Comparison of ENCODE assay signal across 20 cellular contexts in genomic region chr14:100734031-100734990, GRCh38. TPM values are rescaled to one million over a fixed set of nuclear protein-coding genes. Genes with fewer than 3 reads are reported as not detected.
DNase-seq lines count a peak whose midpoint lies in the region; ATAC-seq and TF ChIP-seq lines count a peak whose summit lies in the region.
"Had no signal": no experiment of that assay in that cellular context is flagged by ENCODE, and none has a peak within 500 bp of the region (broad histone marks: within the 10 kb centered on the region; RNA-seq: fewer than 3 reads in every experiment).

No MANE protein-coding gene starts in this region.

- no peak overlapping the region for H3K4me2 ChIP-seq in neuronal stem cell (ENCODE audit: insufficient read depth, low read length, poor library complexity, severe bottlenecking)

- no peak overlapping the region for H3K4me3 ChIP-seq in neuronal stem cell (ENCODE audit: low read length in 2 of 2)
- H3K4me3 ChIP-seq in aorta (ENCODE audit: low read length in 2 of 2), result no peak overlapping the region
- no peak overlapping the region for H3K4me3 ChIP-seq in gastroesophageal sphincter
- H3K4me3 ChIP-seq: SJSA1 had no signal

- peaks cover 11% of the 10 kb centered on the region for H3K79me1 ChIP-seq in neuronal stem cell (ENCODE audit: low read depth, low read length)

- no peak overlapping the region for H2BK120ac ChIP-seq in neuronal stem cell (ENCODE audit: low read depth, low read length)

- H2AFZ ChIP-seq in neuronal stem cell (ENCODE audit: low read length), result no peak overlapping the region

- intact Hi-C loops in left cardiac atrium (cut with DNase I), result no loop called here
- intact Hi-C loops in Right ventricle myocardium inferior (cut with DNase I), result no loop called here
- intact Hi-C loops in aorta (cut with DNase I), result no loop called here

- no peak overlapping the region for H2BK15ac ChIP-seq in neuronal stem cell (ENCODE audit: low read length)

- H3K36me3 ChIP-seq in neuronal stem cell (replicated peaks in 1 of 2; ENCODE audit: control insufficient read depth in 2 of 2, insufficient read depth in 2 of 2, low read length in 2 of 2), result peaks cover 0 to 54% of the 10 kb centered on the region in 2 donors
- no peaks in the 10 kb centered on the region for H3K36me3 ChIP-seq in aorta (ENCODE audit: control insufficient read depth in 1 of 2, insufficient read depth in 2 of 2, low read length in 1 of 2)
- no peaks in the 10 kb centered on the region for H3K36me3 ChIP-seq in gastroesophageal sphincter
- H3K36me3 ChIP-seq: SJSA1 had no signal

- peak overlapping the region; percentile 85 for H3K18ac ChIP-seq in neuronal stem cell (ENCODE audit: low read length)

- H4K91ac ChIP-seq in neuronal stem cell (ENCODE audit: low read depth, low read length, poor library complexity), result no peak overlapping the region

- H3K23ac ChIP-seq in neuronal stem cell (ENCODE audit: low read depth, low read length, poor library complexity), result peak overlapping the region; percentile 20

- no peak overlapping the region for H2BK12ac ChIP-seq in neuronal stem cell (ENCODE audit: low read length)

- no peak overlapping the region for H2BK5ac ChIP-seq in neuronal stem cell (ENCODE audit: low read length)

- H2AK5ac ChIP-seq in neuronal stem cell (ENCODE audit: low read depth, low read length), result no peak overlapping the region

- H3K14ac ChIP-seq in neuronal stem cell (ENCODE audit: low read length), result no peak overlapping the region

- no CpG with 5 or more reads among the region's 52 CpGs for WGBS in neuronal stem cell (ENCODE audit: extremely low coverage in 2 of 2, insufficient read length in 2 of 2, insufficient replicate concordance in 1 of 2), 2 donors
- 86 to 88% methylated on average over 52 of the region's 52 CpGs for WGBS in aorta, 2 donors
- 84 to 87% methylated on average over 10 to 15 of the region's 52 CpGs for WGBS in gastroesophageal sphincter (ENCODE audit: low coverage in 1 of 2), 2 donors

- TF ChIP-seq EP300 in gastroesophageal sphincter (IDR thresholded peaks at IDR 0.05), result no peak

- ATAC-seq in left cardiac atrium (no peak), Right ventricle myocardium inferior (no peak), aorta (ENCODE audit: low FRiP score) (no peak), GM18511 (IDR thresholded peaks at IDR 0.05; ENCODE audit: unreplicated experiment) (no peak), gastroesophageal sphincter (no peak)

- no peak overlapping the region for H3K4ac ChIP-seq in neuronal stem cell (ENCODE audit: low read length)

- H4K8ac ChIP-seq in neuronal stem cell (ENCODE audit: low read depth, low read length), result no peak overlapping the region

- DNase-seq in left cardiac atrium (peak; percentile 12), Right ventricle myocardium inferior (ENCODE audit: missing footprints) (no peak), ecto neural progenitor cell (ENCODE audit: low spot score) (peak; percentile 42), neuronal stem cell (ENCODE audit: low spot score) (no peak), aorta (peak; percentile 41 to 67), KG1 (lab: John Stamatoyannopoulos, UW) (no peak)
- DNase-seq: COR-L47; DMS153; HCEC 1CT; NCI-H1930; NCI-H446; NCI-H69; NK-92 treated with Interleukin-12 subunit alpha and Interleukin-12 subunit beta, amount 100 ng/mL, for 24 hours had no signal

- H3K27me3 ChIP-seq in neuronal stem cell (ENCODE audit: control insufficient read depth in 3 of 3, insufficient read depth in 3 of 3, low read depth in 1 of 3, low read length in 3 of 3) (peaks cover 0 to 30% (median 0%) of the 10 kb centered on the region in 3 experiments), aorta (ENCODE audit: control insufficient read depth in 1 of 2, insufficient read depth in 2 of 2, low read length in 1 of 2) (no peaks in the 10 kb centered on the region), gastroesophageal sphincter (peaks cover 44% of the 10 kb centered on the region)
- H3K27me3 ChIP-seq: SJSA1 had no signal

- peak overlapping the region; percentile 65 for H3K9ac ChIP-seq in neuronal stem cell (ENCODE audit: low read depth, low read length, poor library complexity)

- H3K27ac ChIP-seq in neuronal stem cell (replicated peaks; ENCODE audit: low read length) (peak overlapping the region; percentile 75), aorta (ENCODE audit: low read depth in 1 of 2, low read length in 2 of 2) (no peak overlapping the region), gastroesophageal sphincter (no peak overlapping the region)
- H3K27ac ChIP-seq: SJSA1 had no signal

- H3K4me1 ChIP-seq in neuronal stem cell (ENCODE audit: control insufficient read depth in 2 of 2, insufficient read depth in 1 of 2, low read depth in 1 of 2, low read length in 2 of 2) (peaks cover 7 to 36% of the 10 kb centered on the region in 2 donors), aorta (ENCODE audit: control insufficient read depth in 1 of 2, insufficient read depth in 2 of 2, low read length in 2 of 2) (no peaks in the 10 kb centered on the region), gastroesophageal sphincter (no peaks in the 10 kb centered on the region)
- H3K4me1 ChIP-seq: SJSA1 had no signal

- H3K9me3 ChIP-seq in neuronal stem cell (replicated peaks in 1 of 2; ENCODE audit: control insufficient read depth in 2 of 2, insufficient read depth in 1 of 2, low read depth in 1 of 2, low read length in 2 of 2) (no peaks in the 10 kb centered on the region), aorta (ENCODE audit: control insufficient read depth, low read length) (peaks cover 1% of the 10 kb centered on the region), gastroesophageal sphincter (no peaks in the 10 kb centered on the region)
- H3K9me3 ChIP-seq: SJSA1 had no signal

- TF ChIP-seq POLR2A in gastroesophageal sphincter (IDR thresholded peaks at IDR 0.05), result no peak

- no peak for TF ChIP-seq CTCF in gastroesophageal sphincter (IDR thresholded peaks at IDR 0.05)

RNA-seq across cellular contexts. Expression of gene DLK1, which starts 7.6 kb away (rescaled TPM):
- total RNA-seq in left cardiac atrium (1 to 10 TPM in 1 of 2 donors, not detected in 1; 3.3 TPM), Right ventricle myocardium inferior (52.3 TPM), aorta (not detected), gastroesophageal sphincter (not detected)
- 6,496 TPM for polyA plus RNA-seq in neuronal stem cell (2013, experiment 1 of 2)
- 6,408 TPM for polyA plus RNA-seq in neuronal stem cell (2013, experiment 2 of 2)
- under 1 TPM in 1 of 2 donors, not detected in 1; 0.13 TPM for polyA plus RNA-seq in aorta
- total RNA-seq: HT1080, OCI-LY7, SJSA1 had no signal
- polyA plus RNA-seq: CD14-positive monocyte, IgD-negative memory B cell had no signal

Comparison
In these comparisons a context has a peak if more than half of its experiments do, and no peak if none do; other contexts are left out.
1. DNase-seq: peak in left cardiac atrium (single experiment), ecto neural progenitor cell (single experiment) and aorta (2 of 2); none in Right ventricle myocardium inferior (single experiment), neuronal stem cell (single experiment) and KG1 (single experiment).
2. RNA of gene DLK1, which starts 7.6 kb away (total RNA-seq): 52.3 TPM in Right ventricle myocardium inferior (single experiment); 3.3 TPM in left cardiac atrium, not detected in aorta and not detected in gastroesophageal sphincter; every median in the first group is over 10 times any median in the second.